Comparison of ENCODE assay signal across 8 cellular contexts in genomic region chr5:53041071-53041692, GRCh38. TPM values are rescaled to one million over a fixed set of nuclear protein-coding genes. Genes with fewer than 3 reads are reported as not detected.
DNase-seq lines count a peak whose midpoint lies in the region; ATAC-seq, FAIRE-seq and TF ChIP-seq lines count a peak whose summit lies in the region.

No MANE protein-coding gene starts in this region.

- H3K27me3 Mint-ChIP-seq in osteocyte (ENCODE audit: unreplicated experiment) (peaks cover 10% of the 10 kb centered on the region), WTC11 (ENCODE audit: low read depth) (no peaks in the 10 kb centered on the region)

- H3K4me1 Mint-ChIP-seq in osteocyte (ENCODE audit: unreplicated experiment) (peaks cover 22% of the 10 kb centered on the region), WTC11 (no peaks in the 10 kb centered on the region)

- POLR2A ChIA-PET in WTC11 (lab: Charles Lee) = no interaction called here

- H3K9me3 Mint-ChIP-seq in osteocyte (ENCODE audit: unreplicated experiment) = no peaks in the 10 kb centered on the region
- no peaks in the 10 kb centered on the region for H3K9me3 Mint-ChIP-seq in WTC11

- no peak for FAIRE-seq in frontal cortex (lab: Jason Lieb, UNC)

- H3K27ac Mint-ChIP-seq in osteocyte (ENCODE audit: unreplicated experiment) (no peak overlapping the region), WTC11 (no peak overlapping the region)

- ATAC-seq in GM19467 (IDR thresholded peaks at IDR 0.05; ENCODE audit: unreplicated experiment) = peak; percentile 93
- ATAC-seq in HG03378 (IDR thresholded peaks at IDR 0.05; ENCODE audit: unreplicated experiment) = peak; percentile 99
- ATAC-seq in WTC11 = no peak

- DNase-seq in EH (ENCODE audit: low read depth) = peak; percentile 67
- peak; percentile 71 for DNase-seq in choroid plexus epithelial cell (ENCODE audit: low read depth)
- DNase-seq in MV-4-11 (lab: John Stamatoyannopoulos, UW) = no peak
- no peak for DNase-seq in osteocyte (ENCODE audit: extremely low spot score, unreplicated experiment)
- no peak for DNase-seq in WTC11 (ENCODE audit: low spot score)
- DNase-seq in frontal cortex (ENCODE audit: low spot score in 2 of 2) = no peak

- H3K36me3 Mint-ChIP-seq in osteocyte (ENCODE audit: unreplicated experiment) (no peaks in the 10 kb centered on the region), WTC11 (no peaks in the 10 kb centered on the region)

- H3K4me3 ChIP-seq in choroid plexus epithelial cell (ENCODE audit: low read depth, low read length) = peak overlapping the region; percentile 8

- H3K4me3 Mint-ChIP-seq in osteocyte (ENCODE audit: unreplicated experiment) (no peak overlapping the region), WTC11 (no peak overlapping the region)

- CTCF ChIA-PET in WTC11 (lab: Charles Lee) = no interaction called here

- TF ChIP-seq CTCF in choroid plexus epithelial cell (conservative IDR thresholded peaks at IDR 0.05; ENCODE audit: low read depth, low read length) (no peak), osteocyte (IDR thresholded peaks at IDR 0.05) (no peak), WTC11 (IDR thresholded peaks at IDR 0.05) (no peak)

TF ChIP-seq in WTC11, 78 proteins besides CTCF, POLR2A, EP300 and RAD21:
- TF ChIP-seq USF1 (CRISPR knock-in tag; IDR thresholded peaks at IDR 0.05) (no peak), CREM (CRISPR knock-in tag; IDR thresholded peaks at IDR 0.05) (no peak), ATF1 (CRISPR knock-in tag; IDR thresholded peaks at IDR 0.05) (no peak)

RNA-seq across cellular contexts. Expression of gene ITGA2, which starts 52.0 kb away (rescaled TPM):
- total RNA-seq in osteocyte (0.30 and 0.44 TPM in 2 replicates), WTC11 (2021) (5.3 to 5.5 TPM (median 5.5 TPM) in 3 replicates), frontal cortex (2.0 TPM)

Comparison
In these comparisons a context has a peak if more than half of its experiments do, and no peak if none do; other contexts are left out.
1. DNase-seq: peak in EH (single experiment) and choroid plexus epithelial cell (single experiment); none in MV-4-11 (single experiment), osteocyte (single experiment), WTC11 (single experiment) and frontal cortex (0 of 2).